Comparison of ENCODE assay signal across 9 cellular contexts in genomic region chr6:139996253-139996834, GRCh38.
DNase-seq lines count a peak whose midpoint lies in the region; ATAC-seq and TF ChIP-seq lines count a peak whose summit lies in the region.
"Had no signal": no experiment of that assay in that cellular context is flagged by ENCODE, and none has a peak within 500 bp of the region (broad histone marks: within the 10 kb centered on the region; RNA-seq: fewer than 3 reads in every experiment).

No MANE protein-coding gene starts in this region.

- ATAC-seq in GM21367 (IDR thresholded peaks at IDR 0.05; ENCODE audit: unreplicated experiment): peak; percentile 82
- peak; percentile 62 for ATAC-seq in body of pancreas
- ATAC-seq in esophagus mucosa: no peak

- no peaks in the 10 kb centered on the region for H3K36me3 ChIP-seq in body of pancreas (replicated peaks in 1 of 2; ENCODE audit: insufficient read depth in 1 of 2, low read depth in 2 of 2)
- H3K36me3 ChIP-seq: cardiac muscle cell had no signal

- H3K4me3 ChIP-seq in body of pancreas: no peak overlapping the region
- H3K4me3 ChIP-seq: cardiac muscle cell had no signal

- no peaks in the 10 kb centered on the region for H3K4me1 ChIP-seq in body of pancreas

- H3K9me3 ChIP-seq in body of pancreas: no peaks in the 10 kb centered on the region

- DNase-seq in GM10248 (ENCODE audit: extremely low spot score): peak; percentile 15
- peak; percentile 9 for DNase-seq in HPDE6-E6E7 (ENCODE audit: extremely low spot score)
- DNase-seq in body of pancreas: peak; percentile 18 to 30 (median 26)
- DNase-seq in stimulated activated CD4-positive, alpha-beta T cell treated with anti-CD3 and anti-CD28 coated beads, Interleukin-4, amount 100 ng/mL, for 4 hours: no peak
- no peak for DNase-seq in NCI-H187 (lab: John Stamatoyannopoulos, UW)
- DNase-seq in cortex of kidney (lab: John Stamatoyannopoulos, UW): no peak

- POLR2A ChIA-PET in GM10248 (lab: Yijun Ruan, JAX): no interaction called here

- intact Hi-C loops in body of pancreas (cut with DNase I): no loop called here

- TF ChIP-seq CTCF in GM10248 (IDR thresholded peaks at IDR 0.05; ENCODE audit: control extremely low read depth, extremely low read depth, low read depth, missing control alignments): no peak
- TF ChIP-seq CTCF in body of pancreas (IDR thresholded peaks at IDR 0.05): peak in 5 of 7 experiments; percentile 10 to 53 (median 46)

- CTCF ChIA-PET in GM10248 (lab: Yijun Ruan, JAX): interaction anchor here (1.3 kb wide), 1 partner anchor 13 kb away, joined by 3 read pairs; no protein-coding TSS in a partner anchor

- 42 to 60% methylated on average over 6 of the region's 6 CpGs for WGBS in body of pancreas, 2 donors

- no peak for TF ChIP-seq POLR2A in body of pancreas (IDR thresholded peaks at IDR 0.05)

- no peak overlapping the region for H3K27ac ChIP-seq in body of pancreas
- H3K27ac ChIP-seq: cardiac muscle cell had no signal

- no peaks in the 10 kb centered on the region for H3K27me3 ChIP-seq in body of pancreas
- H3K27me3 ChIP-seq: cardiac muscle cell had no signal

Comparison
In these comparisons a context has a peak if more than half of its experiments do, and no peak if none do; other contexts are left out.
1. DNase-seq: peak in GM10248 (single experiment), HPDE6-E6E7 (single experiment) and body of pancreas (4 of 4); none in stimulated activated CD4-positive, alpha-beta T cell treated with anti-CD3 and anti-CD28 coated beads, Interleukin-4, amount 100 ng/mL, for 4 hours (0 of 2), NCI-H187 (0 of 2) and cortex of kidney (single experiment).